7 cellular contexts compared by ENCODE assay signal in the genomic region with DNA sequence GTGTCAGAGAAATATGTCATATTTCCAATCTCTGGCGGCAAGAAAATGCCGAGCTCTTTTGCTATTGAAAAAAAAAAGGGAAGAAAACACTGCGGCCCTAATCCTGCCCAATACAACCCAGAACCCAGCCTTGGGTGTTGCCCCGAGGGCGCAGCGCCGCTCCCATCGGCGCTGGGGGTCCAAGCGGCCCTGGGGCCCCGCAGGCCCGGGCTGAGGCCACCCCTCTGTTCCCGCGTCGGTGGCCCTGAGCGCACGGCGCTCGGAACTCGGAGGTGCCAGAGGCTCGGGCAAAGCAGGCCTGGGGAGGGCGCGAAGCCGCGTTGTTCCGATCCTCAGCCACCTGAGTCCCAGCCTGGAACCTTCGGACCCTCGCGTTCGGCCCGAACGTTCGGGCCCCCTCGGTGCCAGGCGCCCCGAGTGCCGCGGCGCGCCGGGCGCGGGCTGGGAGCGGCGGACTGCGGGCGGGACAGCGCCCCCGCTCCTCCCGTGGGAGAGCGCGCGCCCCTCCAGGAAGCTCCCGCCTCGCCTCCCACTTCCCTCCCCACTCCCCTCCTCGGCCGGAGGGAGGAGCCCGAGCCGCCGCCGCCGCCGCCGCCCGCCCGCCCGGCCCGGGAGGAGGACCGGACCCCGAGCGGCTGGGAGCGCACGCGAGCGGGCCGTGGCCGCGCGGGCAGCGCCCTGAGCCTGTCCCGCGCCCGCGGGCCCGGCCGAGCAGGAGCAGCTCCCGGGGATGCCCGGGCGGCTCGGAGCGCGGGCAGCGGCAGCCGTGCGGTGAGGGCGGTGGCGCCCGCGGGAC. TPM values are rescaled to one million over a fixed set of nuclear protein-coding genes. Genes with fewer than 3 reads are reported as not detected.
DNase-seq lines count a peak whose midpoint lies in the region; ATAC-seq and TF ChIP-seq lines count a peak whose summit lies in the region.

CPNE2 (plus strand) TSS at position 594 of the 796 bp plus-strand sequence. CDS start 18,160 bp downstream, outside the sequence.

- peak within 1 kb of the TSS in 2 of 4 donors; percentile 62 to 95 for H3K4me3 ChIP-seq in adrenal gland
- H3K4me3 ChIP-seq in heart left ventricle: peak within 1 kb of the TSS; percentile 66 to 98 (median 88)

- peak; percentile 70 to 91 (median 84) for ATAC-seq in heart left ventricle
- ATAC-seq in HG02973 (IDR thresholded peaks at IDR 0.05; ENCODE audit: unreplicated experiment): no peak

- peaks cover 14 to 19% of the 10 kb centered on the region in 2 donors for H3K4me1 ChIP-seq in adrenal gland (replicated peaks in 1 of 2)
- peaks cover 2 to 40% (median 15%) of the 10 kb centered on the region in 12 donors for H3K4me1 ChIP-seq in heart left ventricle

- POLR2A ChIA-PET in HEK293T (lab: Yijun Ruan, JAX): interaction anchor here (0.8 to 2.0 kb wide), 12 partner anchors 7 to 153 kb away, joined by 3 to 6 read pairs (median 4); partner anchors contain the start of gene ARL2BP

- CTCF ChIA-PET in HEK293T (lab: Yijun Ruan, JAX): interaction anchor here (0.5 to 2.3 kb wide), 7 partner anchors 8 to 330 kb away, joined by 3 to 11 read pairs (median 4); no protein-coding TSS in a partner anchor

- peak in 1 of 2 donors; percentile 28 for TF ChIP-seq POLR2A in adrenal gland (IDR thresholded peaks at IDR 0.05)
- peak in 1 of 2 donors; percentile 65 for TF ChIP-seq POLR2A in heart left ventricle (IDR thresholded peaks at IDR 0.05)

- intact Hi-C loops in adrenal gland (cut with DNase I): loop anchor here in 1 of 2 donors (10.0 kb wide), 1 partner anchor 193 kb away; the partner anchor contains the start of gene PLLP
- intact Hi-C loops in heart left ventricle (cut with DNase I): loop anchor here in 4 of 10 donors (5.0 to 10.0 kb wide), 3 partner anchors 53 to 153 kb away; partner anchors contain the start of gene ARL2BP (in 1 of the 4)

- DNase-seq in GM03348 (ENCODE audit: low spot score): peak; percentile 91
- DNase-seq in HEK293T (ENCODE audit: extremely low spot score): peak; percentile 70
- DNase-seq in NOMO-1 (lab: John Stamatoyannopoulos, UW; ENCODE audit: unreplicated experiment in 2 of 2): peak; percentile 29 to 67
- peak in 5 of 7 donors; percentile 37 to 61 (median 42) for DNase-seq in adrenal gland
- peak; percentile 74 to 84 (median 83) for DNase-seq in heart left ventricle
- DNase-seq in occipital lobe (lab: John Stamatoyannopoulos, UW): peak; percentile 53

- H3K36me3 ChIP-seq in adrenal gland (replicated peaks in 1 of 2): no peaks in the 10 kb centered on the region
- no peaks in the 10 kb centered on the region for H3K36me3 ChIP-seq in heart left ventricle

- no peak for TF ChIP-seq CTCF in adrenal gland (IDR thresholded peaks at IDR 0.05)
- peak in 3 of 12 donors; percentile 11 to 36 (median 20) for TF ChIP-seq CTCF in heart left ventricle (IDR thresholded peaks at IDR 0.05)

- WGBS in adrenal gland, 4 donors: 0% methylated on average over 10 to 95 of the region's 99 CpGs
- 0 to 10% (median 2%) methylated on average over 3 to 99 of the region's 99 CpGs for WGBS in heart left ventricle, 4 donors

- H3K27ac ChIP-seq in adrenal gland (peak within 1 kb of the TSS in 4 of 5 donors; percentile 43 to 78 (median 64)), heart left ventricle (peak within 1 kb of the TSS; percentile 82 to 94 (median 84))

- H3K27me3 ChIP-seq in adrenal gland (no peaks in the 10 kb centered on the region), heart left ventricle (no peaks in the 10 kb centered on the region)

- H3K9me3 ChIP-seq in adrenal gland (replicated peaks in 1 of 3) (no peaks in the 10 kb centered on the region), heart left ventricle (peaks cover 0 to 6% (median 0%) of the 10 kb centered on the region in 12 donors)

TF ChIP-seq in HEK293T, 16 proteins besides CTCF, POLR2A, EP300 and RAD21:
- no peak for TF ChIP-seq TARDBP (IDR thresholded peaks at IDR 0.05)

RNA-seq across cellular contexts. Expression of gene CPNE2, which starts in this region (rescaled TPM):
- total RNA-seq in adrenal gland (10 to 100 TPM; 11.8 to 43.6 (median 17.1) TPM), heart left ventricle (10 to 100 TPM in 6 of 9 donors, 1 to 10 TPM in 3; 7.2 to 23.6 (median 11.9) TPM), occipital lobe (40.6 TPM)
- polyA plus RNA-seq in adrenal gland (10 to 100 TPM in 2 of 3 donors, 1 to 10 TPM in 1; 9.6 to 36.7 (median 29.4) TPM), heart left ventricle (10 to 100 TPM; 18.8 to 20.4 TPM)
